ENCODE assay signal across 8 cellular contexts in genomic region chr14:100221419-100222218, GRCh38. TPM values are rescaled to one million over a fixed set of nuclear protein-coding genes. Genes with fewer than 3 reads are reported as not detected.
A peak's percentile ranks its signal among the peaks of the same experiment; 100 is the strongest.
DNase-seq lines count a peak whose midpoint lies in the region; ATAC-seq, FAIRE-seq and TF ChIP-seq lines count a peak whose summit lies in the region.

No MANE protein-coding gene starts in this region.

- peak; percentile 86 for FAIRE-seq in H1 (lab: Jason Lieb, UNC)

- peak overlapping the region; percentile 30 for H3K4ac ChIP-seq in H1 (replicated peaks; ENCODE audit: insufficient read length, low read depth, low read length)

- POLR2A ChIA-PET in H1 (lab: Charles Lee; ENCODE audit: partially characterized antibody), result interaction anchor here (0.8 to 7.3 kb wide), 11 partner anchors 7 to 83 kb away, joined by 3 to 90 read pairs (median 5); no protein-coding TSS in a partner anchor

- no peaks in the 10 kb centered on the region for H3K27me3 ChIP-seq in H1 (replicated peaks in 1 of 4; ENCODE audit: control insufficient read depth in 3 of 4, extremely low read depth in 1 of 4, insufficient read depth in 3 of 4, low read length in 3 of 4)
- no peaks in the 10 kb centered on the region for H3K27me3 ChIP-seq in mucosa of rectum (ENCODE audit: control insufficient read depth in 2 of 2, insufficient read depth in 2 of 2, low read length in 2 of 2)

- H2BK15ac ChIP-seq in H1 (ENCODE audit: low read length), result peak overlapping the region; percentile 21; the same call in 1 of the 2 replicates

- H3K18ac ChIP-seq in H1 (ENCODE audit: extremely low read depth, low read length), result peak overlapping the region; percentile 84

- CTCF ChIA-PET in H1 (lab: Charles Lee; ENCODE audit: partially characterized antibody), result interaction anchor here (0.7 to 1.8 kb wide), 13 partner anchors 9 to 167 kb away, joined by 3 to 11 read pairs (median 4); no protein-coding TSS in a partner anchor

- H3K9ac ChIP-seq in H1 (replicated peaks in 1 of 4; ENCODE audit: extremely low read depth in 1 of 4, low read depth in 3 of 4, low read length in 3 of 4), result peak overlapping the region in 3 of 4 experiments; percentile 49 to 85 (median 62); a peak in 6 of 7 replicates
- H3K9ac ChIP-seq in mucosa of rectum (ENCODE audit: low read depth in 1 of 2, low read length in 2 of 2), result peak overlapping the region; percentile 74 to 77

- H2AK5ac ChIP-seq in H1 (ENCODE audit: low read depth, low read length), result peak overlapping the region; percentile 28; the same call in 1 of the 2 replicates

- no peak overlapping the region for H3K23ac ChIP-seq in H1 (ENCODE audit: insufficient read length)

- no peak for TF ChIP-seq EP300 in H1 (IDR thresholded peaks at IDR 0.05; ENCODE audit: borderline replicate concordance in 1 of 2, low read depth in 2 of 2, low read length in 2 of 2)

- H4K91ac ChIP-seq in H1 (replicated peaks; ENCODE audit: insufficient read length, low read length), result peak overlapping the region; percentile 92

- H2BK12ac ChIP-seq in H1 (ENCODE audit: low read depth, low read length), result peak overlapping the region; percentile 89; the same call in 1 of the 2 replicates

- H3K4me3 ChIP-seq in H1 (ENCODE audit: extremely low read depth in 1 of 4, insufficient read depth in 2 of 4, low read depth in 3 of 4, low read length in 4 of 4) (peak overlapping the region; percentile 32 to 62 (median 46); a peak in 7 of 8 replicates), mucosa of rectum (ENCODE audit: low read length in 2 of 2) (peak overlapping the region; percentile 70 to 83)

- H3K36me3 ChIP-seq in H1 (ENCODE audit: control insufficient read depth in 2 of 4, insufficient read depth in 4 of 4, low read length in 3 of 4) (no peaks in the 10 kb centered on the region), mucosa of rectum (ENCODE audit: control insufficient read depth in 2 of 2, insufficient read depth in 2 of 2, low read length in 2 of 2) (no peaks in the 10 kb centered on the region)

- DNase-seq in NCI-H1092 treated with DMSO at 0.1 percent for 48 hours (lab: John Stamatoyannopoulos, UW) (peak; percentile 8), NCI-H1092 (lab: John Stamatoyannopoulos, UW) (no peak), NCI-H2107 treated with DMSO at 0.1 percent for 48 hours (lab: John Stamatoyannopoulos, UW; ENCODE audit: unreplicated experiment) (peak; percentile 94), H1 (ENCODE audit: low read depth in 1 of 2, low spot score in 2 of 2) (peak in 1 of 2 experiments; percentile 67)
- peak; percentile 66 to 68 for DNase-seq in activated CD4-positive, alpha-beta T cell treated with anti-CD3 and anti-CD28 coated beads for 4 hours
- DNase-seq in stimulated activated naive CD4-positive, alpha-beta T cell (lab: John Stamatoyannopoulos, UW), result peak; percentile 49 to 72 (median 67)

- peaks cover 4% of the 10 kb centered on the region; the same call in 1 of the 2 replicates for H3K23me2 ChIP-seq in H1 (ENCODE audit: low read depth, low read length)

- no peak for TF ChIP-seq RAD21 in H1 (IDR thresholded peaks at IDR 0.05 in 1 of 2, conservative IDR thresholded peaks at IDR 0.05 in 1 of 2; ENCODE audit: low read depth in 2 of 2, low read length in 2 of 2)

- 0 out of 3 replicates have a peak, but pooled peaks of 1 of the 2 experiments have one; percentile 36 for TF ChIP-seq POLR2A in H1 (IDR thresholded peaks at IDR 0.05; ENCODE audit: control extremely low read depth in 1 of 2, low read depth in 2 of 2, low read length in 2 of 2)

- no peak overlapping the region for H2BK20ac ChIP-seq in H1 (ENCODE audit: low read length)

- H3K79me1 ChIP-seq in H1 (ENCODE audit: low read depth, low read length), result peaks cover 4% of the 10 kb centered on the region

- H3K4me1 ChIP-seq in H1 (replicated peaks in 1 of 4; ENCODE audit: control insufficient read depth in 3 of 4, insufficient read depth in 4 of 4, low read length in 3 of 4) (peaks cover 17 to 34% (median 23%) of the 10 kb centered on the region in 4 experiments), mucosa of rectum (ENCODE audit: control insufficient read depth in 2 of 2, insufficient read depth in 2 of 2, low read length in 2 of 2) (peaks cover 18% of the 10 kb centered on the region in 2 donors)

- peak; percentile 95 for ATAC-seq in HG02852 (IDR thresholded peaks at IDR 0.05; ENCODE audit: unreplicated experiment)

- peak overlapping the region; percentile 12 for H2BK120ac ChIP-seq in H1 (replicated peaks; ENCODE audit: low read depth, low read length)

- WGBS in H1 (ENCODE audit: extremely low coverage in 1 of 2, insufficient coverage in 1 of 2, insufficient read length in 1 of 2, insufficient replicate concordance in 2 of 2, low coverage in 1 of 2, low lambda C conversion rate in 2 of 2, missing lambda C conversion rate in 1 of 2), 2 experiments, result 7% methylated on average over 16 of the region's 16 CpGs; no CpG with 5 or more reads in 1 of the 2 experiments

- H4K20me1 ChIP-seq in H1 (replicated peaks in 1 of 2; ENCODE audit: control insufficient read depth in 1 of 2, insufficient read depth in 2 of 2, low read length in 2 of 2), result no peaks in the 10 kb centered on the region

- H4K8ac ChIP-seq in H1 (ENCODE audit: extremely low read depth, insufficient read depth, low read length), result no peak overlapping the region

- H4K5ac ChIP-seq in H1 (ENCODE audit: insufficient read length, low read depth, low read length), result peak overlapping the region; percentile 77

- no peak for TF ChIP-seq CTCF in H1 (IDR thresholded peaks at IDR 0.05; ENCODE audit: control extremely low read depth in 1 of 3, insufficient read depth in 1 of 3, low read depth in 1 of 3, low read length in 3 of 3)

- peaks cover 5 to 65% of the 10 kb centered on the region in 2 experiments; a peak in 3 of 4 replicates for H3K79me2 ChIP-seq in H1 (ENCODE audit: control insufficient read depth in 1 of 2, insufficient read depth in 2 of 2, low read length in 2 of 2)

- peak overlapping the region; percentile 96 for H2BK5ac ChIP-seq in H1 (ENCODE audit: low read depth, low read length)

- peak overlapping the region; percentile 64 to 91 for H3K4me2 ChIP-seq in H1 (ENCODE audit: insufficient read depth in 1 of 2, low read depth in 2 of 2, low read length in 2 of 2)

- H2AFZ ChIP-seq in H1 (ENCODE audit: low read length), result 0 out of 2 replicates have a peak overlapping the region, but pooled peaks have one; percentile 0

- no peak overlapping the region for H3K14ac ChIP-seq in H1 (ENCODE audit: insufficient read length)

- H3K27ac ChIP-seq in H1 (ENCODE audit: low read depth, low read length) (peak overlapping the region; percentile 78), mucosa of rectum (ENCODE audit: low read depth in 2 of 2, low read length in 2 of 2) (peak overlapping the region; percentile 53 to 78)

- H3K56ac ChIP-seq in H1 (replicated peaks; ENCODE audit: insufficient read length, low read depth, low read length), result peak overlapping the region; percentile 56

- H3K9me3 ChIP-seq in H1 (ENCODE audit: insufficient read depth in 2 of 2, low read depth in 1 of 2, low read length in 1 of 2) (no peaks in the 10 kb centered on the region), mucosa of rectum (ENCODE audit: control insufficient read depth in 2 of 2, low read length in 2 of 2) (no peaks in the 10 kb centered on the region)

TF ChIP-seq in H1, 55 proteins besides CTCF, POLR2A, EP300 and RAD21 (continues in another document):
- TF ChIP-seq ASH2L (IDR thresholded peaks at IDR 0.05; ENCODE audit: low read length), result peak; percentile 73
- TF ChIP-seq MAFK (IDR thresholded peaks at IDR 0.05; ENCODE audit: low read depth, low read length), result no peak
- TF ChIP-seq NANOG (IDR thresholded peaks at IDR 0.05; ENCODE audit: insufficient read depth, low read depth, low read length, poor library complexity, severe bottlenecking), result no peak
- TF ChIP-seq CBX5 (IDR thresholded peaks at IDR 0.05; ENCODE audit: low read depth, low read length), result no peak
- no peak for TF ChIP-seq RNF2 (IDR thresholded peaks at IDR 0.05; ENCODE audit: borderline replicate concordance, low read depth, low read length, missing control alignments, poor library complexity, severe bottlenecking)
- TF ChIP-seq RFX5 (IDR thresholded peaks at IDR 0.05; ENCODE audit: borderline replicate concordance, low read depth, low read length), result no peak
- no peak for TF ChIP-seq CHD2 (IDR thresholded peaks at IDR 0.05; ENCODE audit: low read length)
- TF ChIP-seq CEBPB (IDR thresholded peaks at IDR 0.05; ENCODE audit: low read depth, low read length), result no peak
- no peak for TF ChIP-seq CBX8 (IDR thresholded peaks at IDR 0.05; ENCODE audit: borderline replicate concordance, low read depth, low read length)
- TF ChIP-seq GTF2F1 (IDR thresholded peaks at IDR 0.05; ENCODE audit: borderline replicate concordance, low read depth, low read length), result no peak
- TF ChIP-seq EGR1 (IDR thresholded peaks at IDR 0.05; ENCODE audit: borderline replicate concordance, low read depth, low read length), result no peak
- no peak for TF ChIP-seq TBP (IDR thresholded peaks at IDR 0.05; ENCODE audit: low read depth, low read length)
- TF ChIP-seq HDAC2 (IDR thresholded peaks at IDR 0.05; ENCODE audit: borderline replicate concordance in 1 of 2, low read depth in 2 of 2, low read length in 2 of 2), result peak in 1 of 2 experiments; percentile 95; a peak in 2 of 4 replicates
- no peak for TF ChIP-seq TCF12 (IDR thresholded peaks at IDR 0.05; ENCODE audit: low read depth, low read length)
- no peak for TF ChIP-seq E2F6 (IDR thresholded peaks at IDR 0.05)
- no peak for TF ChIP-seq SIRT6 (IDR thresholded peaks at IDR 0.05; ENCODE audit: low read length)
- no peak for TF ChIP-seq JUN (IDR thresholded peaks at IDR 0.05; ENCODE audit: low read depth, low read length)
- no peak for TF ChIP-seq CHD1 (IDR thresholded peaks at IDR 0.05; ENCODE audit: low read depth, low read length)
- TF ChIP-seq SIX5 (IDR thresholded peaks at IDR 0.05; ENCODE audit: low read depth, low read length), result no peak
- TF ChIP-seq JUND (IDR thresholded peaks at IDR 0.05; ENCODE audit: low read length), result no peak

RNA-seq across cellular contexts. Expression of gene YY1, which starts 17.3 kb away (rescaled TPM):
- total RNA-seq in H1 (2021; fragmentation: NEBNext Ultra II Directional; extraction: Animal tissue kit (Norgen Biotek cat#: 25700)), result 106 and 119 TPM in 2 replicates
- polyA plus RNA-seq in H1 (2011; rRNA removed), result 26.4 and 27.0 TPM in 2 replicates
- 40.1 TPM for polyA plus RNA-seq in H1 (2011; cell fraction: cytosol; rRNA removed)
- polyA plus RNA-seq in H1 (2011; cell fraction: nucleus; rRNA removed), result 32.3 TPM
- 46.8 to 85.4 TPM (median 55.0 TPM) in 4 replicates for polyA plus RNA-seq in H1 (2012, experiment 1 of 2)
- polyA plus RNA-seq in H1 (2012, experiment 2 of 2), result 12.3 TPM
- polyA plus RNA-seq in H1 (2013, experiment 1 of 2), result 140 TPM
- polyA plus RNA-seq in H1 (2013, experiment 2 of 2), result 143 TPM
- 36.6 and 40.1 TPM in 2 replicates for polyA minus RNA-seq in H1 (2011; rRNA and poly(A)+ RNA removed)
- polyA minus RNA-seq in H1 (2011; cell fraction: cytosol; rRNA and poly(A)+ RNA removed), result 36.2 TPM
- 40.7 TPM for polyA minus RNA-seq in H1 (2011; cell fraction: nucleus; rRNA and poly(A)+ RNA removed)
